In genomic region chr1:164670026-164670425, GRCh38 we compare ENCODE assay signal across 1 cellular context.
TF ChIP-seq lines count a peak whose summit lies in the region.

No MANE protein-coding gene starts in this region.

TF ChIP-seq in GM23338, 12 proteins besides CTCF, POLR2A, EP300 and RAD21 (continued from another document):
- TF ChIP-seq ZNF462 (CRISPR knock-in tag; IDR thresholded peaks at IDR 0.05) (no peak), POLR2AphosphoS5 (IDR thresholded peaks at IDR 0.05; ENCODE audit: low read depth) (no peak)
TF ChIP-seq in GM23338: peak in this region for 0.
